8 cellular contexts compared by ENCODE assay signal in genomic region chr7:10888861-10889260, GRCh38.
DNase-seq lines count a peak whose midpoint lies in the region; ATAC-seq lines count a peak whose summit lies in the region.

No MANE protein-coding gene starts in this region.

- ATAC-seq in GM18868 (IDR thresholded peaks at IDR 0.05; ENCODE audit: unreplicated experiment) (peak; percentile 32), naive B cell (ENCODE audit: low read depth in 2 of 2) (peak; percentile 88 to 91), HG03108 (IDR thresholded peaks at IDR 0.05; ENCODE audit: unreplicated experiment) (no peak)

- H3K36me3 Mint-ChIP-seq in naive B cell, result no peaks in the 10 kb centered on the region

- H3K4me1 Mint-ChIP-seq in naive B cell, result peaks cover 7 to 12% (median 12%) of the 10 kb centered on the region in 3 donors

- no peaks in the 10 kb centered on the region for H3F3A ChIP-seq in GM23248 (ENCODE audit: insufficient read depth)

- peak overlapping the region in 2 of 6 donors; percentile 45 to 77 for H3K27ac Mint-ChIP-seq in naive B cell

- no peaks in the 10 kb centered on the region for H3K79me2 ChIP-seq in GM23248 (ENCODE audit: insufficient read depth)

- H3K4me2 ChIP-seq in GM23248 (ENCODE audit: unreplicated experiment), result no peak overlapping the region

- no peaks in the 10 kb centered on the region for H3K27me3 ChIP-seq in GM23248 (replicated peaks; ENCODE audit: insufficient read depth)

- H3K9ac ChIP-seq in GM23248, result no peak overlapping the region

- H3K9me3 ChIP-seq in GM23248 (ENCODE audit: low read depth), result no peaks in the 10 kb centered on the region

- no peaks in the 10 kb centered on the region for H3K4me1 ChIP-seq in GM23248 (ENCODE audit: insufficient read depth)

- H2AFZ ChIP-seq in GM23248, result 0 out of 2 replicates have a peak overlapping the region, but pooled peaks have one; percentile 15

- no peaks in the 10 kb centered on the region for H3K27me3 Mint-ChIP-seq in naive B cell

- no peaks in the 10 kb centered on the region for H4K20me1 ChIP-seq in GM23248 (ENCODE audit: insufficient read depth)

- no peak overlapping the region for H3K27ac ChIP-seq in GM23248

- H3K9me3 Mint-ChIP-seq in naive B cell, result no peaks in the 10 kb centered on the region

- no peak overlapping the region for H3K4me3 ChIP-seq in GM23248

- no peaks in the 10 kb centered on the region for H3K36me3 ChIP-seq in GM23248 (ENCODE audit: low read depth)

- no peaks in the 10 kb centered on the region for H3K9me2 ChIP-seq in GM23248 (ENCODE audit: insufficient read depth)

- no peak for DNase-seq in GM23248
- peak; percentile 65 for DNase-seq in MV-4-11 (lab: John Stamatoyannopoulos, UW)
- peak; percentile 26 for DNase-seq in naive B cell
- DNase-seq in COLO829 (ENCODE audit: low spot score), result no peak
- no peak for DNase-seq in effector CD8-positive, alpha-beta T cell (lab: John Stamatoyannopoulos, UW)
- no peak for DNase-seq in OCI-M1 (lab: John Stamatoyannopoulos, UW)

- in situ Hi-C loops in GM23248 (cut with MboI), result no loop called here

- WGBS in GM23248 (ENCODE audit: low coverage in 1 of 2, low lambda C conversion rate in 2 of 2, missing lambda C conversion rate in 2 of 2), 2 experiments, result 67% methylated on average over 7 of the region's 7 CpGs

- peak overlapping the region; percentile 4 to 82 (median 60) for H3K4me3 Mint-ChIP-seq in naive B cell

Comparison
In these comparisons a context has a peak if more than half of its experiments do, and no peak if none do; other contexts are left out.
1. DNase-seq: peak in MV-4-11 (single experiment) and naive B cell (single experiment); none in GM23248 (single experiment), COLO829 (single experiment), effector CD8-positive, alpha-beta T cell (single experiment) and OCI-M1 (single experiment).